In the genomic region with DNA sequence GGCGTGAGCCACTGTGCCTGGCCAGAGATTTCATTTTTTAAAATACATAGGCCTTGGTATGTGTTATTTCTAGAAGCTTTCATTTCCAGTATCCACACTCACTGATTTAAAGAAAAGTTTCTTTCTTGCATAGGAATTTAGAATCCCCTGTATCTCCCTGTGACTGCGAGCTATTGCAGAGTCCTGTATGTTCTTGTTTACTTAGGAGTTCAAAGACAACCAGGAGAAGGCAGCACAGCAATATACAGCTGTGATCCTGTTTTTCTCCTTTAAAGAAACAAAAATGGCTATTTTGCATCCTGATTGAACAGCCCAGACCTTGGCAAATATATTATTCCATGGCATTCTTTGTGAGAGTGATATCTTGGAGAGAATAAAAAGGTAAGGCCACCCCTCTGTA, we compare ENCODE assay signal across 18 cellular contexts.
A peak's percentile ranks its signal among the peaks of the same experiment; 100 is the strongest.
DNase-seq lines count a peak whose midpoint lies in the region; ATAC-seq and TF ChIP-seq lines count a peak whose summit lies in the region.
"Had no signal": no experiment of that assay in that cellular context is flagged by ENCODE, and none has a peak within 500 bp of the region (broad histone marks: within the 10 kb centered on the region; RNA-seq: fewer than 3 reads in every experiment).

No MANE protein-coding gene starts in this region.

- H3K36me3 ChIP-seq in left ventricle myocardium inferior: no peaks in the 10 kb centered on the region

- H3K4me1 Mint-ChIP-seq in activated CD4-positive, alpha-beta T cell treated with anti-CD3 and anti-CD28 coated beads, Interleukin-2, amount 10 ng/mL, durations not matched to agents 24 days and 14 days: no peaks in the 10 kb centered on the region
- H3K4me1 Mint-ChIP-seq: B cell had no signal

- peaks cover 6% of the 10 kb centered on the region for H3K9me3 Mint-ChIP-seq in activated CD4-positive, alpha-beta T cell treated with anti-CD3 and anti-CD28 coated beads, Interleukin-2, amount 10 ng/mL, durations not matched to agents 24 days and 14 days

- no peaks in the 10 kb centered on the region for H3K27me3 Mint-ChIP-seq in activated CD4-positive, alpha-beta T cell treated with anti-CD3 and anti-CD28 coated beads, Interleukin-2, amount 10 ng/mL, durations not matched to agents 24 days and 14 days
- H3K27me3 Mint-ChIP-seq: B cell; CD4-positive, alpha-beta T cell had no signal

- H3K4me3 Mint-ChIP-seq in activated CD4-positive, alpha-beta T cell treated with anti-CD3 and anti-CD28 coated beads, Interleukin-2, amount 10 ng/mL, durations not matched to agents 24 days and 14 days: no peak overlapping the region
- H3K4me3 Mint-ChIP-seq: B cell; CD4-positive, alpha-beta T cell; CD8-positive, alpha-beta T cell had no signal

- no peaks in the 10 kb centered on the region for H3K36me3 Mint-ChIP-seq in activated CD4-positive, alpha-beta T cell treated with anti-CD3 and anti-CD28 coated beads, Interleukin-2, amount 10 ng/mL, durations not matched to agents 24 days and 14 days (ENCODE audit: low read depth)
- H3K36me3 Mint-ChIP-seq: CD8-positive, alpha-beta T cell had no signal

- H3K27ac Mint-ChIP-seq in activated CD4-positive, alpha-beta T cell treated with anti-CD3 and anti-CD28 coated beads, Interleukin-2, amount 10 ng/mL, durations not matched to agents 24 days and 14 days: no peak overlapping the region
- H3K27ac Mint-ChIP-seq: B cell; CD4-positive, alpha-beta T cell; CD8-positive, alpha-beta T cell had no signal

- peak; percentile 15 for DNase-seq in activated CD4-positive, alpha-beta T cell treated with anti-CD3 and anti-CD28 coated beads, Interleukin-2, amount 10 ng/mL, durations not matched to agents 24 days and 14 days
- DNase-seq in activated CD4-positive, alpha-beta T cell treated with anti-CD3 and anti-CD28 coated beads, Interleukin-2, amount 50 U/mL, for 1 hour: no peak
- no peak for DNase-seq in left ventricle myocardium inferior
- no peak for DNase-seq in left cardiac atrium
- DNase-seq in HuH-7 (ENCODE audit: low spot score): peak; percentile 15
- no peak for DNase-seq in activated CD8-positive, alpha-beta memory T cell treated with anti-CD3 and anti-CD28 coated beads, Interleukin-2, amount 50 U/mL, for 48 hours
- DNase-seq: AML-193; Caco-2; Calu3; CD4-positive, alpha-beta T cell; CD8-positive, alpha-beta T cell; DMS79 treated with DMSO at 0.1 percent for 48 hours; GF-D8 had no signal

- H3K27ac ChIP-seq in left ventricle myocardium inferior (replicated peaks): peak overlapping the region; percentile 81
- H3K27ac ChIP-seq: 22Rv1; A549; BLaER1 treated with 17β-estradiol and CSF1 and Interleukin-3, amounts not matched to agents 10 nM and 100 nM; C4-2B had no signal

- peaks cover 14% of the 10 kb centered on the region for H3K4me1 ChIP-seq in left ventricle myocardium inferior
- H3K4me1 ChIP-seq: A549; BLaER1 treated with 17β-estradiol and CSF1 and Interleukin-3, amounts not matched to agents 10 nM and 100 nM; Caco-2 had no signal

- H3K27me3 ChIP-seq in left ventricle myocardium inferior (ENCODE audit: low read depth): no peaks in the 10 kb centered on the region
- H3K27me3 ChIP-seq: BLaER1 treated with 17β-estradiol and CSF1 and Interleukin-3, amounts not matched to agents 10 nM and 100 nM had no signal

- peaks cover 8% of the 10 kb centered on the region for H3K9me3 ChIP-seq in left ventricle myocardium inferior (replicated peaks)
- H3K9me3 ChIP-seq: Caco-2 had no signal

- H3K4me3 ChIP-seq in left ventricle myocardium inferior: no peak overlapping the region
- H3K4me3 ChIP-seq: A549; BLaER1 treated with 17β-estradiol and CSF1 and Interleukin-3, amounts not matched to agents 10 nM and 100 nM had no signal

- intact Hi-C loops in activated CD4-positive, alpha-beta T cell treated with anti-CD3 and anti-CD28 coated beads, Interleukin-2, amount 10 ng/mL, durations not matched to agents 24 days and 14 days (cut with micrococcal nuclease): no loop called here
- intact Hi-C loops in left ventricle myocardium inferior (cut with micrococcal nuclease) (no loop called here), left cardiac atrium (cut with DNase I) (loop anchor here in 1 of 2 donors (10.0 kb wide), 1 partner anchor 110 kb away; no protein-coding TSS in a partner anchor)

- no peak for TF ChIP-seq CTCF in left ventricle myocardium inferior (IDR thresholded peaks at IDR 0.05; ENCODE audit: borderline replicate concordance)

- no peak for ATAC-seq in left cardiac atrium
- ATAC-seq: A549; CD8-positive, alpha-beta T cell had no signal

Comparison
In these comparisons a context has a peak if more than half of its experiments do, and no peak if none do; other contexts are left out.
1. DNase-seq: peak in activated CD4-positive, alpha-beta T cell treated with anti-CD3 and anti-CD28 coated beads, Interleukin-2, amount 10 ng/mL, durations not matched to agents 24 days and 14 days (single experiment) and HuH-7 (single experiment); none in activated CD4-positive, alpha-beta T cell treated with anti-CD3 and anti-CD28 coated beads, Interleukin-2, amount 50 U/mL, for 1 hour (single experiment), left ventricle myocardium inferior (single experiment), left cardiac atrium (single experiment) and activated CD8-positive, alpha-beta memory T cell treated with anti-CD3 and anti-CD28 coated beads, Interleukin-2, amount 50 U/mL, for 48 hours (single experiment).